1 cellular context compared by ENCODE assay signal in genomic region chr19:49676690-49677231, GRCh38.
TF ChIP-seq lines count a peak whose summit lies in the region.

No MANE protein-coding gene starts in this region.

TF ChIP-seq in IMR-90, 13 proteins besides CTCF, POLR2A, EP300 and RAD21:
- TF ChIP-seq NFE2L2 (IDR thresholded peaks at IDR 0.05; ENCODE audit: low read depth, low read length) (peak; percentile 36; the same call in 1 of the 2 replicates), FOS (IDR thresholded peaks at IDR 0.05; ENCODE audit: low read depth, low read length) (peak; percentile 50; the same call in 1 of the 2 replicates), CEBPB (IDR thresholded peaks at IDR 0.05; ENCODE audit: low read depth, low read length) (peak; percentile 75), RFX5 (IDR thresholded peaks at IDR 0.05; ENCODE audit: low read depth, low read length) (no peak), MAFK (IDR thresholded peaks at IDR 0.05; ENCODE audit: low read depth, low read length) (no peak), CHD1 (IDR thresholded peaks at IDR 0.05; ENCODE audit: low read depth, low read length) (no peak), ELK1 (IDR thresholded peaks at IDR 0.05; ENCODE audit: borderline replicate concordance, low read depth, low read length) (no peak), MAZ (IDR thresholded peaks at IDR 0.05; ENCODE audit: borderline replicate concordance, low read depth, low read length) (peak; percentile 86; the same call in 1 of the 2 replicates), RCOR1 (IDR thresholded peaks at IDR 0.05; ENCODE audit: insufficient replicate concordance, low read length) (no peak), BHLHE40 (IDR thresholded peaks at IDR 0.05; ENCODE audit: low read depth, low read length) (no peak), SMC3 (IDR thresholded peaks at IDR 0.05; ENCODE audit: low read depth, low read length) (no peak), MXI1 (IDR thresholded peaks at IDR 0.05; ENCODE audit: borderline replicate concordance, low read depth, low read length) (no peak)
- TF ChIP-seq, protein P1, sequence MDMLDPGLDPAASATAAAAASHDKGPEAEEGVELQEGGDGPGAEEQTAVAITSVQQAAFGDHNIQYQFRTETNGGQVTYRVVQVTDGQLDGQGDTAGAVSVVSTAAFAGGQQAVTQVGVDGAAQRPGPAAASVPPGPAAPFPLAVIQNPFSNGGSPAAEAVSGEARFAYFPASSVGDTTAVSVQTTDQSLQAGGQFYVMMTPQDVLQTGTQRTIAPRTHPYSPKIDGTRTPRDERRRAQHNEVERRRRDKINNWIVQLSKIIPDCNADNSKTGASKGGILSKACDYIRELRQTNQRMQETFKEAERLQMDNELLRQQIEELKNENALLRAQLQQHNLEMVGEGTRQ (IDR thresholded peaks at IDR 0.05; ENCODE audit: low read depth, low read length) = no peak
